Comparison of ENCODE assay signal across 7 cellular contexts in genomic region chr2:70553584-70554337, GRCh38. TPM values are rescaled to one million over a fixed set of nuclear protein-coding genes. Genes with fewer than 3 reads are reported as not detected.
DNase-seq lines count a peak whose midpoint lies in the region; ATAC-seq, FAIRE-seq and TF ChIP-seq lines count a peak whose summit lies in the region.

TGFA (minus strand) TSS chr2:70553826; CDS start chr2:70553767, 59 bp downstream.

- intact Hi-C loops in left lung (cut with DNase I), result no loop called here

- H3K36me3 ChIP-seq in left lung, result no peaks in the 10 kb centered on the region

- DNase-seq in GM12892 (ENCODE audit: insufficient read length) (peak; percentile 47), NCI-H2196 (lab: John Stamatoyannopoulos, UW; ENCODE audit: unreplicated experiment) (peak; percentile 44), left lung (peak; percentile 87 to 97)
- DNase-seq in activated CD4-positive, alpha-beta T cell treated with anti-CD3 and anti-CD28 coated beads for 24 hours (ENCODE audit: low read depth in 2 of 2), result peak; percentile 39 to 57
- peak; percentile 37 for DNase-seq in stimulated activated CD4-positive, alpha-beta T cell treated with anti-CD3 and anti-CD28 coated beads, Interleukin-2, amount 100 ng/mL, for 4 hours (ENCODE audit: low read depth)

- no peak for TF ChIP-seq POLR2A in GM12892 (IDR thresholded peaks at IDR 0.05; ENCODE audit: low read depth, low read length)

- H3K9me3 ChIP-seq in left lung, result no peaks in the 10 kb centered on the region

- FAIRE-seq in GM12892 (lab: Jason Lieb, UNC), result no peak

- H3K27me3 ChIP-seq in left lung, result peaks cover 13 to 92% of the 10 kb centered on the region in 2 donors

- ATAC-seq in HG02973 (IDR thresholded peaks at IDR 0.05; ENCODE audit: unreplicated experiment) (peak; percentile 80), left lung (peak; percentile 89)

- peaks cover 0 to 10% of the 10 kb centered on the region in 2 donors for H3K4me1 ChIP-seq in left lung

- H3K27ac ChIP-seq in cingulate gyrus (ENCODE audit: low read depth, low read length), result peak within 1 kb of the TSS; percentile 91
- peak within 1 kb of the TSS; percentile 75 to 90 for H3K27ac ChIP-seq in left lung

- H3K4me3 ChIP-seq in left lung, result peak within 1 kb of the TSS; percentile 61 to 69

- TF ChIP-seq CTCF in left lung (IDR thresholded peaks at IDR 0.05), result peak; percentile 77 to 86

RNA-seq across cellular contexts. Expression of gene TGFA, which starts in this region (rescaled TPM):
- polyA plus RNA-seq in GM12892 (2012; ENCODE audit: missing spikeins), result not detected
- 10 to 100 TPM; 12.1 to 15.6 TPM for total RNA-seq in left lung

Comparison
In these comparisons a context has a peak if more than half of its experiments do, and no peak if none do; other contexts are left out.
1. Peak in every context shown above with its lines: DNase-seq, ATAC-seq, H3K4me3 ChIP-seq and H3K27ac ChIP-seq.
2. DNase-seq: peak in every context shown above with its lines; median percentile 92 in left lung; 48 in activated CD4-positive, alpha-beta T cell treated with anti-CD3 and anti-CD28 coated beads for 24 hours; 47 in GM12892; 44 in NCI-H2196; 37 in stimulated activated CD4-positive, alpha-beta T cell treated with anti-CD3 and anti-CD28 coated beads, Interleukin-2, amount 100 ng/mL, for 4 hours.